Comparison of ENCODE assay signal across 15 cellular contexts in genomic region chr1:16158993-16159831, GRCh38. TPM values are rescaled to one million over a fixed set of nuclear protein-coding genes. Genes with fewer than 3 reads are reported as not detected.
A peak's percentile ranks its signal among the peaks of the same experiment; 100 is the strongest.
DNase-seq lines count a peak whose midpoint lies in the region; ATAC-seq and TF ChIP-seq lines count a peak whose summit lies in the region.
"Had no signal": no experiment of that assay in that cellular context is flagged by ENCODE, and none has a peak within 500 bp of the region (broad histone marks: within the 10 kb centered on the region; RNA-seq: fewer than 3 reads in every experiment).

No MANE protein-coding gene starts in this region.

- no peaks in the 10 kb centered on the region for H3K9me3 ChIP-seq in Panc1 (ENCODE audit: control insufficient read depth, insufficient read depth, low read depth, low read length)
- no peaks in the 10 kb centered on the region for H3K9me3 ChIP-seq in esophagus (ENCODE audit: control insufficient read depth in 2 of 2, insufficient read depth in 1 of 2, low read depth in 1 of 2, low read length in 1 of 2)
- H3K9me3 ChIP-seq in WERI-Rb-1 (ENCODE audit: severe bottlenecking) = no peaks in the 10 kb centered on the region

- WGBS in esophagus, 2 donors = 65% methylated on average over 16 of the region's 16 CpGs

- H3K27me3 Mint-ChIP-seq in progenitor cell of endocrine pancreas = peaks cover 25% of the 10 kb centered on the region

- no peaks in the 10 kb centered on the region; the same call in 1 of the 2 replicates for H3K36me3 ChIP-seq in Panc1 (ENCODE audit: control insufficient read depth, insufficient read depth, low read length)
- no peaks in the 10 kb centered on the region for H3K36me3 ChIP-seq in esophagus (ENCODE audit: control insufficient read depth in 2 of 2, insufficient read depth in 2 of 2, low read length in 1 of 2)
- no peaks in the 10 kb centered on the region for H3K36me3 ChIP-seq in WERI-Rb-1

- CTCF ChIA-PET in Panc1 (lab: Charles Lee) = no interaction called here

- H3K4me1 Mint-ChIP-seq in progenitor cell of endocrine pancreas (ENCODE audit: low read depth) = peaks cover 10% of the 10 kb centered on the region

- no TSS peak for BruUV-seq in Panc1 (replicated peaks; lab: Mats Ljungman, UMichigan)

- TF ChIP-seq CTCF in Panc1 (IDR thresholded peaks at IDR 0.05) (no peak), progenitor cell of endocrine pancreas (IDR thresholded peaks at IDR 0.05; ENCODE audit: unreplicated experiment) (no peak), WERI-Rb-1 (IDR thresholded peaks at IDR 0.05; ENCODE audit: low read depth, low read length) (no peak)

- in situ Hi-C loops in Panc1 (cut with HindIII; ENCODE audit: low pct_unique_long_range_greater_than_20kb, low sequenced_read_pairs) = no loop called here

- DNase-seq in Daoy (ENCODE audit: low read depth) (peak; percentile 55), Panc1 (ENCODE audit: low read depth, low spot score) (no peak), progenitor cell of endocrine pancreas (ENCODE audit: low spot score, unreplicated experiment) (no peak), WERI-Rb-1 (no peak), NCI-H2171 (lab: John Stamatoyannopoulos, UW) (no peak)
- DNase-seq in activated CD4-positive, alpha-beta T cell treated with anti-CD3 and anti-CD28 coated beads for 1 hour = no peak
- DNase-seq: activated CD4-positive, alpha-beta T cell treated with anti-CD3 and anti-CD28 coated beads for 36 hours; activated T-cell treated with anti-CD3 and anti-CD28 coated beads, Interleukin-2, amount 50 U/mL, for 48 hours; amygdala; C1 segment of cervical spinal cord; dorsolateral prefrontal cortex; stimulated activated CD4-positive, alpha-beta T cell treated with anti-CD3 and anti-CD28 coated beads, Interleukin-4, amount 100 ng/mL, for 24 hours; stimulated activated naive B cell treated with anti-CD40 and anti-IgM and Interleukin-4, amounts not matched to agents 10 μg/mL and 1 μg/mL and 100 μg/mL, for 72 hours had no signal

- H3K4me1 ChIP-seq in Panc1 (ENCODE audit: control insufficient read depth, insufficient read depth, low read length) (peaks cover 61% of the 10 kb centered on the region), esophagus (ENCODE audit: control insufficient read depth in 2 of 2, insufficient read depth in 2 of 2, low read length in 1 of 2) (peaks cover 4 to 11% of the 10 kb centered on the region in 2 donors)

- H3K4me3 ChIP-seq in Panc1 (ENCODE audit: low read depth in 2 of 2, low read length in 2 of 2) = peak overlapping the region in 1 of 2 experiments; percentile 93; a peak in 2 of 4 replicates
- peak overlapping the region; percentile 37 to 72 for H3K4me3 ChIP-seq in esophagus (ENCODE audit: low read depth in 1 of 2, low read length in 2 of 2)
- no peak overlapping the region for H3K4me3 ChIP-seq in WERI-Rb-1 (ENCODE audit: low read depth, low read length)
- H3K4me3 ChIP-seq: dorsolateral prefrontal cortex had no signal

- H3K27ac Mint-ChIP-seq in progenitor cell of endocrine pancreas = peak overlapping the region; percentile 84
- H3K27ac Mint-ChIP-seq: activated CD4-positive, alpha-beta T cell treated with anti-CD3 and anti-CD28 coated beads for 36 hours; stimulated activated naive B cell treated with anti-CD40 and anti-IgM and Interleukin-4, amounts not matched to agents 10 μg/mL and 1 μg/mL and 100 μg/mL, for 72 hours had no signal

- H3K27me3 ChIP-seq in Panc1 (ENCODE audit: control insufficient read depth, insufficient read depth, low read length) (no peaks in the 10 kb centered on the region), esophagus (ENCODE audit: control insufficient read depth in 1 of 2, insufficient read depth in 2 of 2, low read length in 2 of 2) (no peaks in the 10 kb centered on the region), WERI-Rb-1 (ENCODE audit: insufficient read depth, low read depth, severe bottlenecking) (peaks cover 23% of the 10 kb centered on the region)

- intact Hi-C loops in Panc1 (cut with micrococcal nuclease; ENCODE audit: unreplicated experiment) = no loop called here

- POLR2A ChIA-PET in Panc1 (lab: Charles Lee) = no interaction called here

- H3K9me3 Mint-ChIP-seq in progenitor cell of endocrine pancreas (ENCODE audit: low read depth) = no peaks in the 10 kb centered on the region
- H3K9me3 Mint-ChIP-seq: stimulated activated naive B cell treated with anti-CD40 and anti-IgM and Interleukin-4, amounts not matched to agents 10 μg/mL and 1 μg/mL and 100 μg/mL, for 72 hours had no signal

- H3K4me3 Mint-ChIP-seq in progenitor cell of endocrine pancreas (ENCODE audit: low read depth) = no peak overlapping the region
- H3K4me3 Mint-ChIP-seq: activated CD4-positive, alpha-beta T cell treated with anti-CD3 and anti-CD28 coated beads for 36 hours; stimulated activated naive B cell treated with anti-CD40 and anti-IgM and Interleukin-4, amounts not matched to agents 10 μg/mL and 1 μg/mL and 100 μg/mL, for 72 hours had no signal

- H3K36me3 Mint-ChIP-seq in progenitor cell of endocrine pancreas (ENCODE audit: insufficient read depth) = no peaks in the 10 kb centered on the region
- H3K36me3 Mint-ChIP-seq: stimulated activated naive B cell treated with anti-CD40 and anti-IgM and Interleukin-4, amounts not matched to agents 10 μg/mL and 1 μg/mL and 100 μg/mL, for 72 hours had no signal

- H3K27ac ChIP-seq in Panc1 (ENCODE audit: low read length) (peak overlapping the region; percentile 100), esophagus (ENCODE audit: low read depth in 2 of 2, low read length in 1 of 2) (peak overlapping the region; percentile 92 to 94), WERI-Rb-1 (no peak overlapping the region)
- H3K27ac ChIP-seq: dorsolateral prefrontal cortex had no signal

- no peak for ATAC-seq in Panc1
- ATAC-seq in HG03571 (IDR thresholded peaks at IDR 0.05; ENCODE audit: unreplicated experiment) = no peak
- ATAC-seq: activated CD4-positive, alpha-beta T cell treated with anti-CD3 and anti-CD28 coated beads for 36 hours; stimulated activated naive B cell treated with anti-CD40 and anti-IgM and Interleukin-4, amounts not matched to agents 10 μg/mL and 1 μg/mL and 100 μg/mL, for 72 hours had no signal

RNA-seq across cellular contexts. Expression of gene EPHA2, which starts 3.3 kb away (rescaled TPM):
- 50.8 and 67.7 TPM in 2 replicates for total RNA-seq in Daoy (2014; rRNA removed; shearing (Covaris generic))
- total RNA-seq in Panc1 (2021; ENCODE audit: unreplicated experiment) (263 TPM), progenitor cell of endocrine pancreas (28.3 and 31.9 TPM in 2 replicates)
- polyA plus RNA-seq in Panc1 (2012; ENCODE audit: insufficient read length) = 254 TPM
- 100 to 1,000 TPM; 111 to 133 TPM for polyA plus RNA-seq in esophagus

RNA-seq across cellular contexts. Expression of gene ARHGEF19, which starts 53.2 kb away (rescaled TPM):
- total RNA-seq in Daoy (2014; rRNA removed; shearing (Covaris generic)) = 2.4 and 4.2 TPM in 2 replicates
- total RNA-seq in Panc1 (2021; ENCODE audit: unreplicated experiment) (21.6 TPM), progenitor cell of endocrine pancreas (146 and 151 TPM in 2 replicates)
- 29.2 TPM for polyA plus RNA-seq in Panc1 (2012; ENCODE audit: insufficient read length)
- 10 to 100 TPM; 20.1 to 31.1 TPM for polyA plus RNA-seq in esophagus
